11 cellular contexts compared by ENCODE assay signal in genomic region chr1:228794173-228794572, GRCh38. TPM values are rescaled to one million over a fixed set of nuclear protein-coding genes. Genes with fewer than 3 reads are reported as not detected.
DNase-seq lines count a peak whose midpoint lies in the region; ATAC-seq lines count a peak whose summit lies in the region.
"Had no signal": no experiment of that assay in that cellular context is flagged by ENCODE, and none has a peak within 500 bp of the region (broad histone marks: within the 10 kb centered on the region; RNA-seq: fewer than 3 reads in every experiment).

No MANE protein-coding gene starts in this region.

- no peaks in the 10 kb centered on the region for H3K36me3 Mint-ChIP-seq in effector memory CD8-positive, alpha-beta T cell (ENCODE audit: insufficient read depth)

- no peaks in the 10 kb centered on the region for H3K27me3 Mint-ChIP-seq in effector memory CD8-positive, alpha-beta T cell

- DNase-seq in HT1080 (ENCODE audit: low read depth) (peak; percentile 13), NCI-H128 (lab: John Stamatoyannopoulos, UW; ENCODE audit: unreplicated experiment) (no peak), epidermal melanocyte (ENCODE audit: insufficient read length, low spot score) (no peak)
- peak in 1 of 3 experiments; percentile 8 for DNase-seq in effector memory CD8-positive, alpha-beta T cell
- DNase-seq: DMS79 treated with DMSO at 0.1 percent for 48 hours, NCI-H187, spleen had no signal

- ATAC-seq in GM18511 (IDR thresholded peaks at IDR 0.05; ENCODE audit: unreplicated experiment) (peak; percentile 77), GM21515 (IDR thresholded peaks at IDR 0.05; ENCODE audit: unreplicated experiment) (peak; percentile 53), esophagus mucosa (no peak), HG03280 (IDR thresholded peaks at IDR 0.05; ENCODE audit: unreplicated experiment) (no peak)
- peak; percentile 77 for ATAC-seq in effector memory CD8-positive, alpha-beta T cell (replicated peaks)

- H3K4me3 Mint-ChIP-seq in effector memory CD8-positive, alpha-beta T cell: no peak overlapping the region

- H3K9me3 Mint-ChIP-seq in effector memory CD8-positive, alpha-beta T cell: peaks cover 5 to 6% of the 10 kb centered on the region in 2 donors

- no peak overlapping the region for H3K27ac Mint-ChIP-seq in effector memory CD8-positive, alpha-beta T cell

- peaks cover 24% of the 10 kb centered on the region in 2 donors for H3K4me1 Mint-ChIP-seq in effector memory CD8-positive, alpha-beta T cell (ENCODE audit: low read depth in 2 of 2)

RNA-seq across cellular contexts. Expression of gene RHOU, which starts 58.9 kb away (rescaled TPM):
- not detected in 2 replicates for total RNA-seq in HT1080 (2014; rRNA removed; shearing (Covaris generic))
- polyA plus RNA-seq in HT1080 (2015; cell fraction: cytosol; rRNA removed): 0.01 and 0.03 TPM in 2 replicates
- polyA plus RNA-seq in HT1080 (2015; cell fraction: nucleus; rRNA removed): 0.03 TPM in 1 of 2 replicates, not detected in the other
- total RNA-seq in esophagus mucosa: 2.1 TPM

Comparison
In these comparisons a context has a peak if more than half of its experiments do, and no peak if none do; other contexts are left out.
1. ATAC-seq: peak in GM18511 (single experiment), GM21515 (single experiment) and effector memory CD8-positive, alpha-beta T cell (single experiment); none in esophagus mucosa (single experiment) and HG03280 (single experiment).